Comparison of ENCODE assay signal across 1 cellular context in genomic region chr10:73625884-73626753, GRCh38.
A peak's percentile ranks its signal among the peaks of the same experiment; 100 is the strongest.
TF ChIP-seq lines count a peak whose summit lies in the region.

No MANE protein-coding gene starts in this region.

TF ChIP-seq in HEK293, 187 proteins besides CTCF, POLR2A, EP300 and RAD21 (continued from another document and continues in another):
- no peak for TF ChIP-seq ZNF398 (tag by site-specific recombination; IDR thresholded peaks at IDR 0.05)
- peak; percentile 82; the same call in 1 of the 2 replicates for TF ChIP-seq ZNF324 (tag by site-specific recombination; IDR thresholded peaks at IDR 0.05)
- no peak for TF ChIP-seq ZNF426 (tag by site-specific recombination; IDR thresholded peaks at IDR 0.05)
- no peak; the same call in 1 of the 2 replicates for TF ChIP-seq ZNF76 (tag by site-specific recombination; IDR thresholded peaks at IDR 0.05; ENCODE audit: borderline replicate concordance, low read depth)
- TF ChIP-seq ZNF501 (tag by site-specific recombination; IDR thresholded peaks at IDR 0.05) = peak; percentile 68
- no peak for TF ChIP-seq ZNF544 (tag by site-specific recombination; IDR thresholded peaks at IDR 0.05)
- no peak for TF ChIP-seq ZNF132 (tag by site-specific recombination; IDR thresholded peaks at IDR 0.05; ENCODE audit: borderline replicate concordance)
- no peak for TF ChIP-seq AEBP2 (tag by site-specific recombination; IDR thresholded peaks at IDR 0.05; ENCODE audit: borderline replicate concordance)
- 0 out of 2 replicates have a peak, but pooled peaks have one; percentile 26 for TF ChIP-seq KLF9 (tag by site-specific recombination; IDR thresholded peaks at IDR 0.05; ENCODE audit: low read depth)
- TF ChIP-seq ZNF416 (tag by site-specific recombination; IDR thresholded peaks at IDR 0.05) = no peak
- TF ChIP-seq KLF10 (tag by site-specific recombination; IDR thresholded peaks at IDR 0.05) = peak; percentile 24; the same call in 1 of the 2 replicates
- no peak for TF ChIP-seq ZNF280C (tag by site-specific recombination; IDR thresholded peaks at IDR 0.05)
- 0 out of 2 replicates have a peak, but pooled peaks have one; percentile 78 for TF ChIP-seq ZNF785 (tag by site-specific recombination; IDR thresholded peaks at IDR 0.05)
- TF ChIP-seq ZNF2 (tag by site-specific recombination; IDR thresholded peaks at IDR 0.05) = 0 out of 2 replicates have a peak, but pooled peaks have one; percentile 14
- TF ChIP-seq ZNF639 (tag by site-specific recombination; IDR thresholded peaks at IDR 0.05) = peak; percentile 86
- no peak for TF ChIP-seq ZNF423 (tag by site-specific recombination; IDR thresholded peaks at IDR 0.05)
- no peak for TF ChIP-seq PRDM2 (tag by site-specific recombination; IDR thresholded peaks at IDR 0.05; ENCODE audit: borderline replicate concordance)
- TF ChIP-seq MYNN (tag by site-specific recombination; IDR thresholded peaks at IDR 0.05; ENCODE audit: borderline replicate concordance) = peak; percentile 91
- no peak for TF ChIP-seq ZNF354C (tag by site-specific recombination; IDR thresholded peaks at IDR 0.05; ENCODE audit: borderline replicate concordance, low read depth)
- no peak for TF ChIP-seq ZSCAN18 (tag by site-specific recombination; IDR thresholded peaks at IDR 0.05)
- TF ChIP-seq ZNF830 (tag by site-specific recombination; IDR thresholded peaks at IDR 0.05; ENCODE audit: low read depth) = no peak
- no peak for TF ChIP-seq REST (tag by site-specific recombination; IDR thresholded peaks at IDR 0.05)
- no peak for TF ChIP-seq ZNF404 (tag by site-specific recombination; IDR thresholded peaks at IDR 0.05)
- TF ChIP-seq ZNF791 (tag by site-specific recombination; IDR thresholded peaks at IDR 0.05) = no peak
- TF ChIP-seq ZNF24 (tag by site-specific recombination; IDR thresholded peaks at IDR 0.05) = peak; percentile 72; the same call in 1 of the 2 replicates
- TF ChIP-seq ZNF792 (tag by site-specific recombination; IDR thresholded peaks at IDR 0.05) = no peak
- TF ChIP-seq ZNF670 (tag by site-specific recombination; IDR thresholded peaks at IDR 0.05; ENCODE audit: low read depth) = no peak
- TF ChIP-seq ZNF311 (tag by site-specific recombination; IDR thresholded peaks at IDR 0.05; ENCODE audit: borderline replicate concordance) = no peak
- TF ChIP-seq ZFHX2 (tag by site-specific recombination; conservative IDR thresholded peaks at IDR 0.05) = no peak
- peak; percentile 54; the same call in 1 of the 2 replicates for TF ChIP-seq GLI4 (tag by site-specific recombination; IDR thresholded peaks at IDR 0.05)
- no peak for TF ChIP-seq RBAK (tag by site-specific recombination; IDR thresholded peaks at IDR 0.05)
- peak; percentile 49 for TF ChIP-seq ZNF518A (tag by site-specific recombination; conservative IDR thresholded peaks at IDR 0.05; ENCODE audit: low read depth)
- no peak for TF ChIP-seq ZNF157 (tag by site-specific recombination; IDR thresholded peaks at IDR 0.05)
